Comparison of ENCODE assay signal across 8 cellular contexts in genomic region chr16:57734308-57734924, GRCh38. TPM values are rescaled to one million over a fixed set of nuclear protein-coding genes. Genes with fewer than 3 reads are reported as not detected.
DNase-seq lines count a peak whose midpoint lies in the region; ATAC-seq and TF ChIP-seq lines count a peak whose summit lies in the region.

No MANE protein-coding gene starts in this region.

- H3K27me3 ChIP-seq in SK-N-SH (ENCODE audit: insufficient read depth), result no peaks in the 10 kb centered on the region
- no peaks in the 10 kb centered on the region for H3K27me3 ChIP-seq in kidney epithelial cell (ENCODE audit: control insufficient read depth, insufficient read depth, low read length)
- H3K27me3 ChIP-seq in suprapubic skin, result no peaks in the 10 kb centered on the region

- H3K4me1 Mint-ChIP-seq in activated naive CD8-positive, alpha-beta T cell treated with anti-CD3 and anti-CD28 coated beads, Interleukin-2, amount 10 ng/mL, durations not matched to agents 7 days and 5 days, result peaks cover 19% of the 10 kb centered on the region

- no peak for ATAC-seq in SK-N-SH treated with all-trans-retinoic acid at 6 μM for 48 hours
- no peak for ATAC-seq in activated naive CD8-positive, alpha-beta T cell treated with anti-CD3 and anti-CD28 coated beads, Interleukin-2, amount 10 ng/mL, durations not matched to agents 7 days and 5 days (ENCODE audit: low read depth)
- ATAC-seq in HG02870 (IDR thresholded peaks at IDR 0.05; ENCODE audit: unreplicated experiment), result no peak
- ATAC-seq in GM18861 (IDR thresholded peaks at IDR 0.05; ENCODE audit: unreplicated experiment), result no peak
- no peak for ATAC-seq in HG02798 (IDR thresholded peaks at IDR 0.05; ENCODE audit: poor library complexity, unreplicated experiment)

- H3K27me3 Mint-ChIP-seq in activated naive CD8-positive, alpha-beta T cell treated with anti-CD3 and anti-CD28 coated beads, Interleukin-2, amount 10 ng/mL, durations not matched to agents 7 days and 5 days, result no peaks in the 10 kb centered on the region

- H2AFZ ChIP-seq in SK-N-SH (ENCODE audit: low read depth), result peak overlapping the region; percentile 81; the same call in 1 of the 2 replicates

- TF ChIP-seq EP300 in SK-N-SH (IDR thresholded peaks at IDR 0.05; ENCODE audit: borderline replicate concordance in 1 of 2, low read depth in 1 of 2, low read length in 1 of 2) (no peak), suprapubic skin (IDR thresholded peaks at IDR 0.05) (no peak)

- POLR2A ChIA-PET in SK-N-SH (lab: Yijun Ruan, JAX), result interaction anchor here (0.7 kb wide), 1 partner anchor 20 kb away, joined by 3 read pairs; no protein-coding TSS in a partner anchor
- POLR2A ChIA-PET in activated naive CD8-positive, alpha-beta T cell treated with anti-CD3 and anti-CD28 coated beads, Interleukin-2, amount 10 ng/mL, durations not matched to agents 7 days and 5 days (lab: Charles Lee), result interaction anchor here (1.2 to 2.8 kb wide), 6 partner anchors 45 to 157 kb away, joined by 3 to 19 read pairs (median 10); no protein-coding TSS in a partner anchor

- peak overlapping the region; percentile 95 for H3K9ac ChIP-seq in SK-N-SH

- peaks cover 23% of the 10 kb centered on the region; the same call in 1 of the 2 replicates for H3K79me2 ChIP-seq in SK-N-SH (ENCODE audit: insufficient read depth)

- H3K27ac ChIP-seq in SK-N-SH (ENCODE audit: low read depth in 2 of 2, low read length in 1 of 2) (peak overlapping the region; percentile 72 to 85), suprapubic skin (peak overlapping the region; percentile 89)

- H3K4me3 ChIP-seq in SK-N-SH (ENCODE audit: low read depth in 2 of 2, low read length in 1 of 2) (peak overlapping the region; percentile 61 to 77), kidney epithelial cell (ENCODE audit: low read depth, low read length) (peak overlapping the region; percentile 56), suprapubic skin (peak overlapping the region; percentile 83)

- CTCF ChIA-PET in SK-N-SH (lab: Yijun Ruan, JAX), result interaction anchor here (0.9 to 4.0 kb wide), 6 partner anchors 23 to 159 kb away, joined by 3 to 15 read pairs (median 3); no protein-coding TSS in a partner anchor

- H3K4me2 ChIP-seq in SK-N-SH, result peak overlapping the region; percentile 98

- no peak for TF ChIP-seq POLR2A in suprapubic skin (IDR thresholded peaks at IDR 0.05)

- H3K9me2 ChIP-seq in SK-N-SH, result no peaks in the 10 kb centered on the region

- H3K36me3 ChIP-seq in SK-N-SH (replicated peaks in 1 of 2; ENCODE audit: control insufficient read depth in 1 of 2, insufficient read depth in 2 of 2, low read length in 1 of 2) (peaks cover 0 to 7% of the 10 kb centered on the region in 2 experiments), kidney epithelial cell (ENCODE audit: control insufficient read depth, insufficient read depth, low read length) (no peaks in the 10 kb centered on the region), suprapubic skin (no peaks in the 10 kb centered on the region)

- H4K20me1 ChIP-seq in SK-N-SH (ENCODE audit: insufficient read depth), result no peaks in the 10 kb centered on the region

- peak overlapping the region; percentile 96 for H3K27ac Mint-ChIP-seq in activated naive CD8-positive, alpha-beta T cell treated with anti-CD3 and anti-CD28 coated beads, Interleukin-2, amount 10 ng/mL, durations not matched to agents 7 days and 5 days

- DNase-seq in SK-N-SH (no peak), kidney epithelial cell (ENCODE audit: low read depth) (no peak), suprapubic skin (ENCODE audit: low spot score in 2 of 2) (no peak)
- no peak for DNase-seq in activated naive CD8-positive, alpha-beta T cell treated with anti-CD3 and anti-CD28 coated beads, Interleukin-2, amount 10 ng/mL, durations not matched to agents 7 days and 5 days

- WGBS in SK-N-SH (ENCODE audit: low lambda C conversion rate), result 53% methylated on average over 17 of the region's 20 CpGs
- WGBS in suprapubic skin, result 70% methylated on average over 14 of the region's 20 CpGs

- H3K9me3 ChIP-seq in SK-N-SH, result no peaks in the 10 kb centered on the region
- H3K9me3 ChIP-seq in suprapubic skin, result no peaks in the 10 kb centered on the region

- TF ChIP-seq CTCF in SK-N-SH (IDR thresholded peaks at IDR 0.05) (no peak), kidney epithelial cell (IDR thresholded peaks at IDR 0.05; ENCODE audit: insufficient read depth, low read length, poor library complexity, severe bottlenecking) (no peak), suprapubic skin (IDR thresholded peaks at IDR 0.05) (no peak)

- peaks cover 5% of the 10 kb centered on the region for H3F3A ChIP-seq in SK-N-SH (replicated peaks; ENCODE audit: insufficient read depth)

- H3K4me3 Mint-ChIP-seq in activated naive CD8-positive, alpha-beta T cell treated with anti-CD3 and anti-CD28 coated beads, Interleukin-2, amount 10 ng/mL, durations not matched to agents 7 days and 5 days, result peak overlapping the region; percentile 99

- no peak for TF ChIP-seq RAD21 in SK-N-SH (IDR thresholded peaks at IDR 0.05; ENCODE audit: low read length)

- H3K36me3 Mint-ChIP-seq in activated naive CD8-positive, alpha-beta T cell treated with anti-CD3 and anti-CD28 coated beads, Interleukin-2, amount 10 ng/mL, durations not matched to agents 7 days and 5 days, result peaks cover 13% of the 10 kb centered on the region

- peaks cover 9 to 15% of the 10 kb centered on the region in 2 experiments; a peak in 2 of 4 replicates for H3K4me1 ChIP-seq in SK-N-SH (ENCODE audit: control insufficient read depth in 1 of 2, insufficient read depth in 2 of 2, low read depth in 1 of 2, low read length in 1 of 2)
- peaks cover 38% of the 10 kb centered on the region for H3K4me1 ChIP-seq in suprapubic skin

- peaks cover 13% of the 10 kb centered on the region for H3K9me3 Mint-ChIP-seq in activated naive CD8-positive, alpha-beta T cell treated with anti-CD3 and anti-CD28 coated beads, Interleukin-2, amount 10 ng/mL, durations not matched to agents 7 days and 5 days

TF ChIP-seq in SK-N-SH, 30 proteins besides CTCF, POLR2A, EP300 and RAD21 (continues in another document):
- TF ChIP-seq EZH2phosphoT487 (IDR thresholded peaks at IDR 0.05; ENCODE audit: borderline replicate concordance, low read depth) (no peak), MEF2A (IDR thresholded peaks at IDR 0.05; ENCODE audit: borderline replicate concordance, low read depth) (no peak), ELF1 (IDR thresholded peaks at IDR 0.05) (no peak), GATA2 (CRISPR knock-in tag; IDR thresholded peaks at IDR 0.05) (no peak), TCF12 (IDR thresholded peaks at IDR 0.05) (no peak), SIN3A (IDR thresholded peaks at IDR 0.05; ENCODE audit: borderline replicate concordance, low read depth, low read length) (no peak), MXI1 (IDR thresholded peaks at IDR 0.05; ENCODE audit: low read depth, low read length) (no peak), GABPA (IDR thresholded peaks at IDR 0.05; ENCODE audit: low read depth) (no peak), USF1 (IDR thresholded peaks at IDR 0.05; ENCODE audit: borderline replicate concordance, low read depth) (no peak)

TF ChIP-seq in SK-N-SH treated with all-trans-retinoic acid at 6 μM for 48 hours, 23 proteins besides CTCF, POLR2A, EP300 and RAD21 (continues in another document):
- TF ChIP-seq TCF4 (CRISPR knock-in tag; IDR thresholded peaks at IDR 0.05; ENCODE audit: borderline replicate concordance) (no peak), ZNF565 (CRISPR knock-in tag; conservative IDR thresholded peaks at IDR 0.05; ENCODE audit: low read depth) (no peak), ZFP3 (CRISPR knock-in tag; IDR thresholded peaks at IDR 0.05) (no peak), ZFP30 (CRISPR knock-in tag; IDR thresholded peaks at IDR 0.05) (no peak), CSDC2 (CRISPR knock-in tag; IDR thresholded peaks at IDR 0.05) (no peak), ZNF70 (CRISPR knock-in tag; IDR thresholded peaks at IDR 0.05) (no peak), TSHZ2 (CRISPR knock-in tag; IDR thresholded peaks at IDR 0.05) (no peak), ARNTL (CRISPR knock-in tag; IDR thresholded peaks at IDR 0.05; ENCODE audit: borderline replicate concordance, low read depth) (no peak), GLIS3 (CRISPR knock-in tag; IDR thresholded peaks at IDR 0.05) (no peak), ISL1 (CRISPR knock-in tag; IDR thresholded peaks at IDR 0.05) (no peak), ZNF8 (CRISPR knock-in tag; IDR thresholded peaks at IDR 0.05) (no peak)

RNA-seq across cellular contexts. Expression of gene KATNB1, which starts 1.2 kb away (rescaled TPM):
- 39.2 and 43.7 TPM in 2 replicates for polyA plus RNA-seq in SK-N-SH (2012; rRNA removed)
- polyA plus RNA-seq in SK-N-SH (2012; cell fraction: cytosol; rRNA removed), result 12.0 and 20.7 TPM in 2 replicates
- polyA plus RNA-seq in SK-N-SH (2012; cell fraction: nucleus; rRNA removed), result 158 and 170 TPM in 2 replicates
- 10 to 100 TPM; 31.1 to 31.4 TPM for total RNA-seq in activated naive CD8-positive, alpha-beta T cell treated with anti-CD3 and anti-CD28 coated beads, Interleukin-2, amount 10 ng/mL, durations not matched to agents 7 days and 5 days
- 26.3 and 32.7 TPM in 2 replicates for total RNA-seq in kidney epithelial cell
- total RNA-seq in suprapubic skin, result 10 to 100 TPM; 47.8 to 62.7 (median 55.7) TPM

RNA-seq across cellular contexts. Expression of gene DRC7, which starts 39.8 kb away (rescaled TPM):
- 0.58 and 0.94 TPM in 2 replicates for polyA plus RNA-seq in SK-N-SH (2012; rRNA removed)
- 0.60 and 0.84 TPM in 2 replicates for polyA plus RNA-seq in SK-N-SH (2012; cell fraction: cytosol; rRNA removed)
- 1.2 and 2.2 TPM in 2 replicates for polyA plus RNA-seq in SK-N-SH (2012; cell fraction: nucleus; rRNA removed)
- total RNA-seq in activated naive CD8-positive, alpha-beta T cell treated with anti-CD3 and anti-CD28 coated beads, Interleukin-2, amount 10 ng/mL, durations not matched to agents 7 days and 5 days, result under 1 TPM in 1 of 2 experiments, not detected in 1; 0.17 TPM
- total RNA-seq in kidney epithelial cell (0.04 TPM in 1 of 2 replicates, not detected in the other), suprapubic skin (not detected)
